ENCODE assay signal across 20 cellular contexts in the genomic region with DNA sequence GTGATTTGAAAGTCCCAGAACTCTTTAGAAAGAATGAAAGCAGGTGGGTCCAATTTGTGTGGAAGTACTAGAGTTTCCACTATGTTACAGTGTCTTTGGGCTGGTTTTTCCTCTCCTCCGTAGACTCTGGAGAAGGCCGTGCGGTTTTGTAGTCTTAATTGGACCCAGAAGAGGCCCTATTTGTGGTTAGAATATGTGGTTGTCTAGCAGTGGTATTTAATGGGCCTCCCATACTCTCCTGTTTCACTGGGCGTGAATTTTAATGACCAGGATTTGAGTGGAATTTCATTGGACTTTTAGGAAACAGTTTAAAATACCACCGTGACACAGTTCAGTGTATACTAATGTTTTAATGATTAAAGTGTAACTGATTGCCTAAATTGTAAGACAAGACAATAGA.
DNase-seq lines count a peak whose midpoint lies in the region; ATAC-seq, FAIRE-seq and TF ChIP-seq lines count a peak whose summit lies in the region.
"Had no signal": no experiment of that assay in that cellular context is flagged by ENCODE, and none has a peak within 500 bp of the region (broad histone marks: within the 10 kb centered on the region; RNA-seq: fewer than 3 reads in every experiment).

No MANE protein-coding gene starts in this region.

- H3K4me1 Mint-ChIP-seq in naive thymus-derived CD4-positive, alpha-beta T cell: peaks cover 0 to 56% (median 36%) of the 10 kb centered on the region in 7 donors

- peaks cover 0 to 15% (median 2%) of the 10 kb centered on the region in 5 donors for H3K36me3 Mint-ChIP-seq in naive thymus-derived CD4-positive, alpha-beta T cell

- peak overlapping the region in 2 of 9 donors; percentile 15 to 16 for H3K27ac Mint-ChIP-seq in naive thymus-derived CD4-positive, alpha-beta T cell
- H3K27ac Mint-ChIP-seq: GM23338 had no signal

- no peaks in the 10 kb centered on the region for H3K9me3 ChIP-seq in A549
- H3K9me3 ChIP-seq in naive thymus-derived CD4-positive, alpha-beta T cell (ENCODE audit: control insufficient read depth in 2 of 3, low read length in 3 of 3): no peaks in the 10 kb centered on the region
- H3K9me3 ChIP-seq: BE2C, Peyer's patch, SK-N-SH had no signal

- intact Hi-C loops in naive thymus-derived CD4-positive, alpha-beta T cell (cut with micrococcal nuclease): no loop called here

- no peak overlapping the region for H3K4me3 ChIP-seq in A549
- H3K4me3 ChIP-seq in naive thymus-derived CD4-positive, alpha-beta T cell (ENCODE audit: low read length): no peak overlapping the region
- H3K4me3 ChIP-seq: GM23338, Peyer's patch had no signal

- no peaks in the 10 kb centered on the region for H3K27me3 Mint-ChIP-seq in naive thymus-derived CD4-positive, alpha-beta T cell
- H3K27me3 Mint-ChIP-seq: CD4-positive, alpha-beta memory T cell had no signal

- TF ChIP-seq CTCF in A549 (IDR thresholded peaks at IDR 0.05): no peak

- TF ChIP-seq POLR2A in A549 (IDR thresholded peaks at IDR 0.05; ENCODE audit: low read length): no peak

- H3K27ac ChIP-seq in A549: no peak overlapping the region
- no peak overlapping the region for H3K27ac ChIP-seq in naive thymus-derived CD4-positive, alpha-beta T cell (ENCODE audit: low read depth, low read length)
- H3K27ac ChIP-seq: Peyer's patch had no signal

- no peak for TF ChIP-seq RAD21 in A549 (conservative IDR thresholded peaks at IDR 0.05 in 1 of 2, IDR thresholded peaks at IDR 0.05 in 1 of 2)

- POLR2A ChIA-PET in A549 (lab: Yijun Ruan, JAX): no interaction called here
- POLR2A ChIA-PET in naive thymus-derived CD4-positive, alpha-beta T cell (lab: Charles Lee): no interaction called here

- no peaks in the 10 kb centered on the region for H3K27me3 ChIP-seq in naive thymus-derived CD4-positive, alpha-beta T cell (ENCODE audit: control insufficient read depth in 2 of 2, insufficient read depth in 2 of 2, low read length in 2 of 2)
- H3K27me3 ChIP-seq: BE2C, Peyer's patch had no signal

- no peak overlapping the region for H3K4me3 Mint-ChIP-seq in naive thymus-derived CD4-positive, alpha-beta T cell
- H3K4me3 Mint-ChIP-seq: CD4-positive, alpha-beta memory T cell; GM23338 had no signal

- H3K36me3 ChIP-seq in naive thymus-derived CD4-positive, alpha-beta T cell (ENCODE audit: control insufficient read depth in 2 of 3, insufficient read depth in 3 of 3, low read length in 3 of 3): no peaks in the 10 kb centered on the region
- H3K36me3 ChIP-seq: BE2C, Peyer's patch had no signal

- ATAC-seq in A549 (no peak), esophagus mucosa (no peak)
- no peak for ATAC-seq in naive thymus-derived CD4-positive, alpha-beta T cell
- ATAC-seq: GM23338, HCT116 had no signal

- CTCF ChIA-PET in A549 (lab: Yijun Ruan, JAX): no interaction called here
- CTCF ChIA-PET in naive thymus-derived CD4-positive, alpha-beta T cell (lab: Charles Lee): interaction anchor here (2.8 kb wide), 1 partner anchor 28 kb away, joined by 15 read pairs; no protein-coding TSS in a partner anchor

- H3K9me3 Mint-ChIP-seq in naive thymus-derived CD4-positive, alpha-beta T cell: no peaks in the 10 kb centered on the region
- H3K9me3 Mint-ChIP-seq: CD4-positive, alpha-beta memory T cell; GM23338 had no signal

- no peak overlapping the region for H3K4me2 ChIP-seq in A549
- H3K4me2 ChIP-seq: GM23338, SK-N-SH had no signal

- no peak for DNase-seq in A549 (ENCODE audit: low read depth in 1 of 2, low spot score in 1 of 2)
- peak; percentile 64 for DNase-seq in DMS79 (lab: John Stamatoyannopoulos, UW)
- DNase-seq in RPMI7951 (ENCODE audit: low read depth): peak; percentile 63
- DNase-seq in fibroblast of gingiva (ENCODE audit: low read depth): peak; percentile 45
- no peak for DNase-seq in A172 (ENCODE audit: low spot score)
- no peak for DNase-seq in hippocampal formation (lab: John Stamatoyannopoulos, UW)
- no peak for DNase-seq in naive thymus-derived CD4-positive, alpha-beta T cell
- DNase-seq: 8988T; BE2C; Calu3; CD4-positive, alpha-beta memory T cell; DMS53; NCI-H187 treated with DMSO at 0.1 percent for 48 hours; NCI-H2227 treated with DMSO at 0.1 percent for 48 hours; Peyer's patch; Right ventricle myocardium superior; SK-N-SH had no signal

- WGBS in A549 (ENCODE audit: missing lambda C conversion rate): 73% methylated on average over 5 of the region's 5 CpGs

- no peak for TF ChIP-seq EP300 in A549 (IDR thresholded peaks at IDR 0.05)

- peak; percentile 49 for FAIRE-seq in A549 (lab: Jason Lieb, UNC)

- H3K4me1 ChIP-seq in A549: no peaks in the 10 kb centered on the region
- H3K4me1 ChIP-seq in naive thymus-derived CD4-positive, alpha-beta T cell (ENCODE audit: control insufficient read depth in 2 of 2, insufficient read depth in 2 of 2, low read length in 2 of 2): peaks cover 0 to 4% of the 10 kb centered on the region in 2 donors
- H3K4me1 ChIP-seq: BE2C, Peyer's patch had no signal

TF ChIP-seq in A549, 52 proteins besides CTCF, POLR2A, EP300 and RAD21:
- TF ChIP-seq JUN (IDR thresholded peaks at IDR 0.05) (no peak), HOXB13 (CRISPR knock-in tag; IDR thresholded peaks at IDR 0.05; ENCODE audit: low read depth) (no peak), MAZ (IDR thresholded peaks at IDR 0.05; ENCODE audit: borderline replicate concordance, low read depth, low read length) (no peak), MAFK (IDR thresholded peaks at IDR 0.05; ENCODE audit: partially characterized antibody) (no peak), HDAC2 (IDR thresholded peaks at IDR 0.05) (no peak), USF2 (IDR thresholded peaks at IDR 0.05) (no peak), POLR2AphosphoS2 (conservative IDR thresholded peaks at IDR 0.05; ENCODE audit: low read length) (no peak), HOXA7 (CRISPR knock-in tag; IDR thresholded peaks at IDR 0.05) (no peak), RARB (CRISPR knock-in tag; IDR thresholded peaks at IDR 0.05) (no peak), CBX2 (IDR thresholded peaks at IDR 0.05; ENCODE audit: borderline replicate concordance, low read depth) (no peak), CBX8 (IDR thresholded peaks at IDR 0.05) (no peak), HEYL (CRISPR knock-in tag; IDR thresholded peaks at IDR 0.05) (no peak), MYC (IDR thresholded peaks at IDR 0.05; ENCODE audit: borderline replicate concordance, low read length) (no peak), SMC3 (IDR thresholded peaks at IDR 0.05) (no peak)
- TF ChIP-seq, protein P1, sequence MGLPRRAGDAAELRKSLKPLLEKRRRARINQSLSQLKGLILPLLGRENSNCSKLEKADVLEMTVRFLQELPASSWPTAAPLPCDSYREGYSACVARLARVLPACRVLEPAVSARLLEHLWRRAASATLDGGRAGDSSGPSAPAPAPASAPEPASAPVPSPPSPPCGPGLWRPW (IDR thresholded peaks at IDR 0.05): no peak
- TF ChIP-seq, protein P2, sequence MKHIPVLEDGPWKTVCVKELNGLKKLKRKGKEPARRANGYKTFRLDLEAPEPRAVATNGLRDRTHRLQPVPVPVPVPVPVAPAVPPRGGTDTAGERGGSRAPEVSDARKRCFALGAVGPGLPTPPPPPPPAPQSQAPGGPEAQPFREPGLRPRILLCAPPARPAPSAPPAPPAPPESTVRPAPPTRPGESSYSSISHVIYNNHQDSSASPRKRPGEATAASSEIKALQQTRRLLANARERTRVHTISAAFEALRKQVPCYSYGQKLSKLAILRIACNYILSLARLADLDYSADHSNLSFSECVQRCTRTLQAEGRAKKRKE (CRISPR knock-in tag; IDR thresholded peaks at IDR 0.05; ENCODE audit: low read depth): no peak
- TF ChIP-seq, protein P3, sequence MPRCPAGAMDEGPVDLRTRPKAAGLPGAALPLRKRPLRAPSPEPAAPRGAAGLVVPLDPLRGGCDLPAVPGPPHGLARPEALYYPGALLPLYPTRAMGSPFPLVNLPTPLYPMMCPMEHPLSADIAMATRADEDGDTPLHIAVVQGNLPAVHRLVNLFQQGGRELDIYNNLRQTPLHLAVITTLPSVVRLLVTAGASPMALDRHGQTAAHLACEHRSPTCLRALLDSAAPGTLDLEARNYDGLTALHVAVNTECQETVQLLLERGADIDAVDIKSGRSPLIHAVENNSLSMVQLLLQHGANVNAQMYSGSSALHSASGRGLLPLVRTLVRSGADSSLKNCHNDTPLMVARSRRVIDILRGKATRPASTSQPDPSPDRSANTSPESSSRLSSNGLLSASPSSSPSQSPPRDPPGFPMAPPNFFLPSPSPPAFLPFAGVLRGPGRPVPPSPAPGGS (IDR thresholded peaks at IDR 0.05): no peak

Comparison
In these comparisons a context has a peak if more than half of its experiments do, and no peak if none do; other contexts are left out.
1. DNase-seq: peak in DMS79 (single experiment), RPMI7951 (single experiment) and fibroblast of gingiva (single experiment); none in A549 (0 of 2), A172 (single experiment), hippocampal formation (0 of 2) and naive thymus-derived CD4-positive, alpha-beta T cell (0 of 9).